1 cellular context compared by ENCODE assay signal in the genomic region with DNA sequence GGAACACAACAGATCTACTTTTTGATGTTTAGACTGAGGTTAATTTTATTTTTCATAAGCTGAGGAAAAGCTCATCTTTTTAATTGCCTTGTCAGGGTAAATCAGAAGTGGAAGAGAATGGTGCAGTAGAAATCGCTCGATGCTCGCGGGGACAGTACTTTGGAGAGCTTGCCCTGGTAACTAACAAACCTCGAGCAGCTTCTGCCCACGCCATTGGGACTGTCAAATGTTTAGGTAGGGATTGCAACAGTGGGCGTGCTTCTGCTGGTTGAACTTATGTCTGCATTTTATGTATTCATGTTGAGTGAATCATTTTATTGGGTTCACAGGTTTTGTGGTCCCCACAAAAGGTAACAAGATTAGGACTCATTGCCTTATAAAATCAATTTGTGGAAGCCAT.
TF ChIP-seq lines count a peak whose summit lies in the region.

No MANE protein-coding gene starts in this region.

TF ChIP-seq in WTC11, 78 proteins besides CTCF, POLR2A, EP300 and RAD21:
- no peak for TF ChIP-seq MXD4 (CRISPR knock-in tag; IDR thresholded peaks at IDR 0.05; ENCODE audit: borderline replicate concordance)
- no peak for TF ChIP-seq TCF7 (CRISPR knock-in tag; IDR thresholded peaks at IDR 0.05; ENCODE audit: low read depth)
- TF ChIP-seq, protein P1, sequence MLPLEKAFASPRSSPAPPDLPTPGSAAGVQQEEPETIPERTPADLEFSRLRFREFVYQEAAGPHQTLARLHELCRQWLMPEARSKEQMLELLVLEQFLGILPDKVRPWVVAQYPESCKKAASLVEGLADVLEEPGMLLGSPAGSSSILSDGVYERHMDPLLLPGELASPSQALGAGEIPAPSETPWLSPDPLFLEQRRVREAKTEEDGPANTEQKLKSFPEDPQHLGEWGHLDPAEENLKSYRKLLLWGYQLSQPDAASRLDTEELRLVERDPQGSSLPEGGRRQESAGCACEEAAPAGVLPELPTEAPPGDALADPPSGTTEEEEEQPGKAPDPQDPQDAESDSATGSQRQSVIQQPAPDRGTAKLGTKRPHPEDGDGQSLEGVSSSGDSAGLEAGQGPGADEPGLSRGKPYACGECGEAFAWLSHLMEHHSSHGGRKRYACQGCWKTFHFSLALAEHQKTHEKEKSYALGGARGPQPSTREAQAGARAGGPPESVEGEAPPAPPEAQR (CRISPR knock-in tag; IDR thresholded peaks at IDR 0.05): no peak
- TF ChIP-seq, protein P2, sequence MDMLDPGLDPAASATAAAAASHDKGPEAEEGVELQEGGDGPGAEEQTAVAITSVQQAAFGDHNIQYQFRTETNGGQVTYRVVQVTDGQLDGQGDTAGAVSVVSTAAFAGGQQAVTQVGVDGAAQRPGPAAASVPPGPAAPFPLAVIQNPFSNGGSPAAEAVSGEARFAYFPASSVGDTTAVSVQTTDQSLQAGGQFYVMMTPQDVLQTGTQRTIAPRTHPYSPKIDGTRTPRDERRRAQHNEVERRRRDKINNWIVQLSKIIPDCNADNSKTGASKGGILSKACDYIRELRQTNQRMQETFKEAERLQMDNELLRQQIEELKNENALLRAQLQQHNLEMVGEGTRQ (CRISPR knock-in tag; IDR thresholded peaks at IDR 0.05): no peak
- no peak for TF ChIP-seq NFATC4 (CRISPR knock-in tag; IDR thresholded peaks at IDR 0.05)
- no peak for TF ChIP-seq CREM (CRISPR knock-in tag; IDR thresholded peaks at IDR 0.05)
- TF ChIP-seq, protein P3, sequence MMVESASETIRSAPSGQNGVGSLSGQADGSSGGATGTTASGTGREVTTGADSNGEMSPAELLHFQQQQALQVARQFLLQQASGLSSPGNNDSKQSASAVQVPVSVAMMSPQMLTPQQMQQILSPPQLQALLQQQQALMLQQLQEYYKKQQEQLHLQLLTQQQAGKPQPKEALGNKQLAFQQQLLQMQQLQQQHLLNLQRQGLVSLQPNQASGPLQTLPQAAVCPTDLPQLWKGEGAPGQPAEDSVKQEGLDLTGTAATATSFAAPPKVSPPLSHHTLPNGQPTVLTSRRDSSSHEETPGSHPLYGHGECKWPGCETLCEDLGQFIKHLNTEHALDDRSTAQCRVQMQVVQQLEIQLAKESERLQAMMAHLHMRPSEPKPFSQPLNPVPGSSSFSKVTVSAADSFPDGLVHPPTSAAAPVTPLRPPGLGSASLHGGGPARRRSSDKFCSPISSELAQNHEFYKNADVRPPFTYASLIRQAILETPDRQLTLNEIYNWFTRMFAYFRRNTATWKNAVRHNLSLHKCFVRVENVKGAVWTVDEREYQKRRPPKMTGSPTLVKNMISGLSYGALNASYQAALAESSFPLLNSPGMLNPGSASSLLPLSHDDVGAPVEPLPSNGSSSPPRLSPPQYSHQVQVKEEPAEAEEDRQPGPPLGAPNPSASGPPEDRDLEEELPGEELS (CRISPR knock-in tag; IDR thresholded peaks at IDR 0.05): no peak
- TF ChIP-seq, protein P4, sequence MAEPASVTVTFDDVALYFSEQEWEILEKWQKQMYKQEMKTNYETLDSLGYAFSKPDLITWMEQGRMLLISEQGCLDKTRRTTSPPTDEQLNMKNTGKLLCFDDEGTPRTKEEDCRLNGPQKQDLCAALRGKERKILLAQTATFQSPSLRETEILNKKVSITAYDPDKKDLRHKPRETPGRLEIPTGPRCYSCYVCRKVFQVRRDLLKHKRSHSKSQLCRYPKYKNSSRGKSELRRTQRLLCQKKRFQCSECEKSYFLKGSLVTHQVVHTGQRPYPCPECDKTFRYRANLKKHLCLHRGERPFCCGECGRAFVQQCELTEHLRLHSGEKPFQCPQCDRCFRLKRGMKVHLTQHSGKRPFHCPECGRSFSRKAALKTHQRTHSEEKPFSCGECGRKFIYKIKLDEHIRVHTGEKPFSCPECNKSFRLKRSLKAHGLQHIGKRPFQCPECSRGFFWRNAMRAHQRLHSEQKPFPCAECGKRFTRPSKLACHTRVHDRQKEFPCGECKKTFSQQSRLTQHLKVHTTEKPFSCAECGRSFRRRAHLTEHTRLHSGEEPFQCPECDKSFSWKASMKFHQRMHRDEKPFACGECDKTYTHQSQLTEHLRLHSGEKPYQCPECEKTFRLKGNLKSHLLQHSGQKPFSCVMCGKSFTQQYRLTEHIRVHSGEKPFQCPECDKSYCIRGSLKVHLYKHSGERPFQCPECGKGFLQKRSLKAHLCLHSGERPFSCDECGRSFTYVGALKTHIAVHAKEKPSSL (CRISPR knock-in tag; conservative IDR thresholded peaks at IDR 0.05): no peak
- TF ChIP-seq KAT7 (CRISPR knock-in tag; IDR thresholded peaks at IDR 0.05; ENCODE audit: borderline replicate concordance): no peak
- no peak for TF ChIP-seq TEAD4 (CRISPR knock-in tag; IDR thresholded peaks at IDR 0.05)
- TF ChIP-seq, protein P5, sequence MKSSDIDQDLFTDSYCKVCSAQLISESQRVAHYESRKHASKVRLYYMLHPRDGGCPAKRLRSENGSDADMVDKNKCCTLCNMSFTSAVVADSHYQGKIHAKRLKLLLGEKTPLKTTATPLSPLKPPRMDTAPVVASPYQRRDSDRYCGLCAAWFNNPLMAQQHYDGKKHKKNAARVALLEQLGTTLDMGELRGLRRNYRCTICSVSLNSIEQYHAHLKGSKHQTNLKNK (CRISPR knock-in tag; IDR thresholded peaks at IDR 0.05): no peak
- TF ChIP-seq, protein P6, sequence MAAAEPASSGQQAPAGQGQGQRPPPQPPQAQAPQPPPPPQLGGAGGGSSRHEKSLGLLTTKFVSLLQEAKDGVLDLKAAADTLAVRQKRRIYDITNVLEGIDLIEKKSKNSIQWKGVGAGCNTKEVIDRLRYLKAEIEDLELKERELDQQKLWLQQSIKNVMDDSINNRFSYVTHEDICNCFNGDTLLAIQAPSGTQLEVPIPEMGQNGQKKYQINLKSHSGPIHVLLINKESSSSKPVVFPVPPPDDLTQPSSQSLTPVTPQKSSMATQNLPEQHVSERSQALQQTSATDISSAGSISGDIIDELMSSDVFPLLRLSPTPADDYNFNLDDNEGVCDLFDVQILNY (CRISPR knock-in tag; IDR thresholded peaks at IDR 0.05): no peak
- TF ChIP-seq, protein P7, sequence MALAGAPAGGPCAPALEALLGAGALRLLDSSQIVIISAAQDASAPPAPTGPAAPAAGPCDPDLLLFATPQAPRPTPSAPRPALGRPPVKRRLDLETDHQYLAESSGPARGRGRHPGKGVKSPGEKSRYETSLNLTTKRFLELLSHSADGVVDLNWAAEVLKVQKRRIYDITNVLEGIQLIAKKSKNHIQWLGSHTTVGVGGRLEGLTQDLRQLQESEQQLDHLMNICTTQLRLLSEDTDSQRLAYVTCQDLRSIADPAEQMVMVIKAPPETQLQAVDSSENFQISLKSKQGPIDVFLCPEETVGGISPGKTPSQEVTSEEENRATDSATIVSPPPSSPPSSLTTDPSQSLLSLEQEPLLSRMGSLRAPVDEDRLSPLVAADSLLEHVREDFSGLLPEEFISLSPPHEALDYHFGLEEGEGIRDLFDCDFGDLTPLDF (CRISPR knock-in tag; IDR thresholded peaks at IDR 0.05): no peak
- TF ChIP-seq, protein P8, sequence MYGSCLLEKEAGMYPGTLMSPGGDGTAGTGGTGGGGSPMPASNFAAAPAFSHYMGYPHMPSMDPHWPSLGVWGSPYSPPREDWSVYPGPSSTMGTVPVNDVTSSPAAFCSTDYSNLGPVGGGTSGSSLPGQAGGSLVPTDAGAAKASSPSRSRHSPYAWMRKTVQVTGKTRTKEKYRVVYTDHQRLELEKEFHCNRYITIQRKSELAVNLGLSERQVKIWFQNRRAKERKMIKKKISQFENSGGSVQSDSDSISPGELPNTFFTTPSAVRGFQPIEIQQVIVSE (CRISPR knock-in tag; IDR thresholded peaks at IDR 0.05; ENCODE audit: borderline replicate concordance): no peak
- TF ChIP-seq CREB1 (CRISPR knock-in tag; IDR thresholded peaks at IDR 0.05): no peak
- TF ChIP-seq, protein P9, sequence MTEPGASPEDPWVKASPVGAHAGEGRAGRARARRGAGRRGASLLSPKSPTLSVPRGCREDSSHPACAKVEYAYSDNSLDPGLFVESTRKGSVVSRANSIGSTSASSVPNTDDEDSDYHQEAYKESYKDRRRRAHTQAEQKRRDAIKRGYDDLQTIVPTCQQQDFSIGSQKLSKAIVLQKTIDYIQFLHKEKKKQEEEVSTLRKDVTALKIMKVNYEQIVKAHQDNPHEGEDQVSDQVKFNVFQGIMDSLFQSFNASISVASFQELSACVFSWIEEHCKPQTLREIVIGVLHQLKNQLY (CRISPR knock-in tag; IDR thresholded peaks at IDR 0.05): no peak
- TF ChIP-seq FOXK1 (CRISPR knock-in tag; IDR thresholded peaks at IDR 0.05): no peak
TF ChIP-seq in WTC11: peak in this region for 0.
